ENCODE assay signal across 8 cellular contexts in genomic region chr3:113695426-113695817, GRCh38. TPM values are rescaled to one million over a fixed set of nuclear protein-coding genes. Genes with fewer than 3 reads are reported as not detected.
DNase-seq lines count a peak whose midpoint lies in the region; ATAC-seq and TF ChIP-seq lines count a peak whose summit lies in the region.

No MANE protein-coding gene starts in this region.

- H3K4me3 ChIP-seq in H7 (ENCODE audit: insufficient read depth, low read depth, low read length) (peak overlapping the region; percentile 90), fibroblast of pulmonary artery (replicated peaks; ENCODE audit: low read depth, low read length) (peak overlapping the region; percentile 72), rectal smooth muscle tissue (ENCODE audit: low read length) (peak overlapping the region; percentile 79)

- H3K4me1 ChIP-seq in rectal smooth muscle tissue (ENCODE audit: control insufficient read depth, insufficient read depth, low read length): peaks cover 4% of the 10 kb centered on the region

- DNase-seq in H7: no peak
- peak; percentile 7 for DNase-seq in SW480 (ENCODE audit: low spot score)
- DNase-seq in fibroblast of pulmonary artery (ENCODE audit: low read depth): peak; percentile 7
- no peak for DNase-seq in GM10248 (ENCODE audit: extremely low spot score)
- DNase-seq in NCI-H1930 (lab: John Stamatoyannopoulos, UW): no peak
- DNase-seq in effector CD8-positive, alpha-beta T cell (lab: John Stamatoyannopoulos, UW): no peak

- peak overlapping the region; percentile 46 for H3K9ac ChIP-seq in rectal smooth muscle tissue (ENCODE audit: low read length)

- CTCF ChIA-PET in GM10248 (lab: Yijun Ruan, JAX): interaction anchor here (1.0 to 1.8 kb wide), 5 partner anchors 9 to 38 kb away, joined by 3 read pairs; no protein-coding TSS in a partner anchor

- H3K27me3 ChIP-seq in H7 (ENCODE audit: control insufficient read depth, insufficient read depth, low read length) (no peaks in the 10 kb centered on the region), rectal smooth muscle tissue (ENCODE audit: control insufficient read depth, insufficient read depth, low read length) (no peaks in the 10 kb centered on the region)

- H3K27ac ChIP-seq in rectal smooth muscle tissue (ENCODE audit: low read depth, low read length): peak overlapping the region; percentile 93

- H3K36me3 ChIP-seq in H7 (replicated peaks; ENCODE audit: control insufficient read depth, insufficient read depth, low read length) (no peaks in the 10 kb centered on the region), rectal smooth muscle tissue (ENCODE audit: control insufficient read depth, insufficient read depth, low read length) (no peaks in the 10 kb centered on the region)

- POLR2A ChIA-PET in GM10248 (lab: Yijun Ruan, JAX): no interaction called here

- no peak for ATAC-seq in GM18909 (IDR thresholded peaks at IDR 0.05; ENCODE audit: poor library complexity, unreplicated experiment)

- no peak for TF ChIP-seq CTCF in fibroblast of pulmonary artery (IDR thresholded peaks at IDR 0.05; ENCODE audit: low read length, missing control alignments)
- no peak for TF ChIP-seq CTCF in GM10248 (IDR thresholded peaks at IDR 0.05; ENCODE audit: control extremely low read depth, extremely low read depth, low read depth, missing control alignments)

RNA-seq across cellular contexts. Expression of gene USF3, which starts 1.0 kb away (rescaled TPM):
- total RNA-seq in H7 (2014; rRNA removed; shearing (Covaris generic)): 7.3 and 8.1 TPM in 2 replicates

RNA-seq across cellular contexts. Expression of gene NAA50, which starts 50.6 kb away (rescaled TPM):
- total RNA-seq in H7 (2014; rRNA removed; shearing (Covaris generic)): 149 and 159 TPM in 2 replicates

RNA-seq across cellular contexts. Expression of gene ATP6V1A, which starts 51.4 kb away (rescaled TPM):
- total RNA-seq in H7 (2014; rRNA removed; shearing (Covaris generic)): 67.4 and 75.5 TPM in 2 replicates

Comparison
In these comparisons a context has a peak if more than half of its experiments do, and no peak if none do; other contexts are left out.
1. DNase-seq: peak in SW480 (single experiment) and fibroblast of pulmonary artery (single experiment); none in H7 (single experiment), GM10248 (single experiment), NCI-H1930 (0 of 2) and effector CD8-positive, alpha-beta T cell (single experiment).
2. Peak in every context shown above with its lines, with median percentiles within 50 percentile points of each other: H3K4me3 ChIP-seq.